ENCODE assay signal across 19 cellular contexts in genomic region chr9:121690766-121691165, GRCh38. TPM values are rescaled to one million over a fixed set of nuclear protein-coding genes. Genes with fewer than 3 reads are reported as not detected.
DNase-seq lines count a peak whose midpoint lies in the region; ATAC-seq, FAIRE-seq and TF ChIP-seq lines count a peak whose summit lies in the region.
"Had no signal": no experiment of that assay in that cellular context is flagged by ENCODE, and none has a peak within 500 bp of the region (broad histone marks: within the 10 kb centered on the region; RNA-seq: fewer than 3 reads in every experiment).

No MANE protein-coding gene starts in this region.

- peaks cover 30% of the 10 kb centered on the region for H3K4me1 Mint-ChIP-seq in WTC11
- H3K4me1 Mint-ChIP-seq in stimulated activated effector memory CD8-positive, alpha-beta T cell treated with anti-CD3 and anti-CD28 coated beads, Interleukin-12 subunit alpha, Interleukin-12 subunit beta, amount 100 ng/mL, for 72 hours, result no peaks in the 10 kb centered on the region

- H3K4me3 Mint-ChIP-seq in WTC11, result no peak overlapping the region
- H3K4me3 Mint-ChIP-seq in stimulated activated effector memory CD8-positive, alpha-beta T cell treated with anti-CD3 and anti-CD28 coated beads, Interleukin-12 subunit alpha, Interleukin-12 subunit beta, amount 100 ng/mL, for 72 hours, result no peak overlapping the region

- TF ChIP-seq RAD21 in A549 (conservative IDR thresholded peaks at IDR 0.05 in 1 of 2, IDR thresholded peaks at IDR 0.05 in 1 of 2), result no peak

- H3K4me1 ChIP-seq in A549 (peaks cover 13% of the 10 kb centered on the region), lower lobe of right lung (peaks cover 28% of the 10 kb centered on the region), smooth muscle cell (ENCODE audit: low read depth) (peaks cover 11% of the 10 kb centered on the region)

- TF ChIP-seq CTCF in A549 (IDR thresholded peaks at IDR 0.05) (no peak), WTC11 (IDR thresholded peaks at IDR 0.05) (no peak), lower lobe of right lung (IDR thresholded peaks at IDR 0.05) (no peak), smooth muscle cell (IDR thresholded peaks at IDR 0.05; ENCODE audit: borderline replicate concordance, insufficient read depth, poor library complexity, severe bottlenecking) (no peak)

- POLR2A ChIA-PET in A549 (lab: Yijun Ruan, JAX) (no interaction called here), WTC11 (lab: Charles Lee) (no interaction called here)

- no peaks in the 10 kb centered on the region for H3K9me3 Mint-ChIP-seq in WTC11
- H3K9me3 Mint-ChIP-seq in stimulated activated effector memory CD8-positive, alpha-beta T cell treated with anti-CD3 and anti-CD28 coated beads, Interleukin-12 subunit alpha, Interleukin-12 subunit beta, amount 100 ng/mL, for 72 hours, result no peaks in the 10 kb centered on the region

- no peak for FAIRE-seq in A549 (lab: Jason Lieb, UNC)
- FAIRE-seq: GM12878, GM18507 had no signal

- no peaks in the 10 kb centered on the region for H3K79me2 ChIP-seq in smooth muscle cell (ENCODE audit: low read depth)

- TF ChIP-seq EP300 in A549 (IDR thresholded peaks at IDR 0.05), result no peak

- no peak overlapping the region for H3K27ac Mint-ChIP-seq in WTC11
- H3K27ac Mint-ChIP-seq in stimulated activated effector memory CD8-positive, alpha-beta T cell treated with anti-CD3 and anti-CD28 coated beads, Interleukin-12 subunit alpha, Interleukin-12 subunit beta, amount 100 ng/mL, for 72 hours, result no peak overlapping the region

- no peak for TF ChIP-seq POLR2A in A549 (IDR thresholded peaks at IDR 0.05; ENCODE audit: low read length)

- H3K9me3 ChIP-seq in A549 (no peaks in the 10 kb centered on the region), lower lobe of right lung (no peaks in the 10 kb centered on the region), smooth muscle cell (replicated peaks; ENCODE audit: low read depth) (no peaks in the 10 kb centered on the region)

- no peaks in the 10 kb centered on the region for H3K36me3 Mint-ChIP-seq in WTC11
- H3K36me3 Mint-ChIP-seq in stimulated activated effector memory CD8-positive, alpha-beta T cell treated with anti-CD3 and anti-CD28 coated beads, Interleukin-12 subunit alpha, Interleukin-12 subunit beta, amount 100 ng/mL, for 72 hours, result no peaks in the 10 kb centered on the region

- H3K4me2 ChIP-seq in A549 (no peak overlapping the region), smooth muscle cell (peak overlapping the region; percentile 51)
- H3K4me2 ChIP-seq: KMS-11 had no signal

- no peak overlapping the region for H3K9ac ChIP-seq in smooth muscle cell (ENCODE audit: low read depth)
- H3K9ac ChIP-seq: GM23248, KMS-11 had no signal

- H2AFZ ChIP-seq in smooth muscle cell (ENCODE audit: low read depth), result no peak overlapping the region
- H2AFZ ChIP-seq: GM23248 had no signal

- H3F3A ChIP-seq in smooth muscle cell (ENCODE audit: low read depth), result peaks cover 38% of the 10 kb centered on the region

- H3K27me3 Mint-ChIP-seq in WTC11 (ENCODE audit: low read depth), result 0 out of 2 replicates have a peak, but pooled peaks cover 2% of the 10 kb centered on the region

- H3K27me3 ChIP-seq in lower lobe of right lung (ENCODE audit: low read depth), result no peaks in the 10 kb centered on the region
- H3K27me3 ChIP-seq in smooth muscle cell (ENCODE audit: low read depth), result no peaks in the 10 kb centered on the region

- no peak overlapping the region for H3K27ac ChIP-seq in A549
- H3K27ac ChIP-seq in lower lobe of right lung, result no peak overlapping the region
- H3K27ac ChIP-seq in smooth muscle cell (ENCODE audit: low read depth), result peak overlapping the region; percentile 85
- H3K27ac ChIP-seq: GM23248, KMS-11 had no signal

- DNase-seq in A549 (ENCODE audit: low read depth in 1 of 2, low spot score in 1 of 2) (no peak), WTC11 (ENCODE audit: low spot score) (no peak), lower lobe of right lung (peak; percentile 12), smooth muscle cell (lab: John Stamatoyannopoulos, UW; ENCODE audit: unreplicated experiment) (no peak), NCI-H2029 (lab: John Stamatoyannopoulos, UW) (no peak), Kasumi-1 (lab: John Stamatoyannopoulos, UW) (no peak)
- no peak for DNase-seq in stimulated activated effector memory CD8-positive, alpha-beta T cell treated with anti-CD3 and anti-CD28 coated beads, Interleukin-12 subunit alpha, Interleukin-12 subunit beta, amount 100 ng/mL, for 72 hours (ENCODE audit: low spot score in 2 of 2)
- DNase-seq: DMS 273 treated with DMSO at 0.1 percent for 48 hours, GDM1, NCI-H1092, NCI-H2227 treated with DMSO at 0.1 percent for 48 hours, NCI-H524, SHP77 had no signal

- 82% methylated on average over 1 of the region's 1 CpG for WGBS in A549 (ENCODE audit: missing lambda C conversion rate)
- 100% methylated on average over 1 of the region's 1 CpG for WGBS in smooth muscle cell (ENCODE audit: low lambda C conversion rate)

- CTCF ChIA-PET in A549 (lab: Yijun Ruan, JAX) (interaction anchor here (0.8 to 1.6 kb wide), 9 partner anchors 9 to 326 kb away, joined by 3 to 7 read pairs (median 4); no protein-coding TSS in a partner anchor), WTC11 (lab: Charles Lee) (interaction anchor here (0.5 to 2.5 kb wide), 7 partner anchors 12 to 299 kb away, joined by 3 to 11 read pairs (median 6); no protein-coding TSS in a partner anchor)

- ATAC-seq in A549 (no peak), WTC11 (no peak), lower lobe of right lung (no peak), GM19463 (IDR thresholded peaks at IDR 0.05; ENCODE audit: unreplicated experiment) (no peak)
- ATAC-seq in stimulated activated effector memory CD8-positive, alpha-beta T cell treated with anti-CD3 and anti-CD28 coated beads, Interleukin-12 subunit alpha, Interleukin-12 subunit beta, amount 100 ng/mL, for 72 hours, result no peak
- ATAC-seq: GM12878, Panc1 had no signal

- H3K4me3 ChIP-seq in A549 (no peak overlapping the region), lower lobe of right lung (no peak overlapping the region), smooth muscle cell (no peak overlapping the region)
- H3K4me3 ChIP-seq: GM12878, GM23248 had no signal

- H3K36me3 ChIP-seq in lower lobe of right lung (no peaks in the 10 kb centered on the region), smooth muscle cell (ENCODE audit: low read depth) (no peaks in the 10 kb centered on the region)

- intact Hi-C loops in lower lobe of right lung (cut with DNase I), result no loop called here

- peaks cover 47% of the 10 kb centered on the region for H4K20me1 ChIP-seq in smooth muscle cell (ENCODE audit: low read depth)

TF ChIP-seq in A549, 52 proteins besides CTCF, POLR2A, EP300 and RAD21:
- TF ChIP-seq CBX8 (IDR thresholded peaks at IDR 0.05) (no peak), ZFP36 (IDR thresholded peaks at IDR 0.05; ENCODE audit: borderline replicate concordance, partially characterized antibody) (peak; percentile 88), HOXB13 (CRISPR knock-in tag; IDR thresholded peaks at IDR 0.05; ENCODE audit: low read depth) (no peak), KDM5A (IDR thresholded peaks at IDR 0.05) (no peak)
TF ChIP-seq in A549: peak in this region for 1.

TF ChIP-seq in WTC11, 78 proteins besides CTCF, POLR2A, EP300 and RAD21:
- peak; percentile 70 for TF ChIP-seq ZNF423 (CRISPR knock-in tag; IDR thresholded peaks at IDR 0.05)
- TF ChIP-seq MXD4 (CRISPR knock-in tag; IDR thresholded peaks at IDR 0.05; ENCODE audit: borderline replicate concordance), result no peak

RNA-seq across cellular contexts. Expression of gene DAB2IP, which starts 39.3 kb away (rescaled TPM):
- polyA plus RNA-seq in A549 (2011; rRNA removed) (9.4 and 9.7 TPM in 2 replicates), A549 (2017; fragmentation: RNase III; extraction: RNeasy Plus Mini Kit Qiagen cat#74134 plus additional on column Dnase treatment) (12.8 to 13.9 TPM (median 13.2 TPM) in 3 replicates), smooth muscle cell (10.4 and 14.0 TPM in 2 replicates)
- 7.7 and 11.9 TPM in 2 replicates for polyA plus RNA-seq in A549 (2012; cell fraction: cytosol; rRNA removed)
- polyA plus RNA-seq in A549 (2012; cell fraction: nucleus; rRNA removed), result 13.1 and 17.3 TPM in 2 replicates
- 22.4 and 25.6 TPM in 2 replicates for polyA minus RNA-seq in A549 (2011; rRNA and poly(A)+ RNA removed)
- total RNA-seq in WTC11 (2021) (35.0 to 52.6 TPM (median 35.7 TPM) in 3 replicates), lower lobe of right lung (54.1 TPM), smooth muscle cell (15.5 and 21.6 TPM in 2 replicates)
